Comparison of ENCODE assay signal across 14 cellular contexts in genomic region chr3:48599077-48599501, GRCh38. TPM values are rescaled to one million over a fixed set of nuclear protein-coding genes. Genes with fewer than 3 reads are reported as not detected.
DNase-seq lines count a peak whose midpoint lies in the region; ATAC-seq and TF ChIP-seq lines count a peak whose summit lies in the region.
"Had no signal": no experiment of that assay in that cellular context is flagged by ENCODE, and none has a peak within 500 bp of the region (broad histone marks: within the 10 kb centered on the region; RNA-seq: fewer than 3 reads in every experiment).

No MANE protein-coding gene starts in this region.

- H3K9me3 ChIP-seq in GM23248 (ENCODE audit: low read depth) (no peaks in the 10 kb centered on the region), stomach smooth muscle (ENCODE audit: control insufficient read depth in 2 of 2, low read length in 2 of 2) (no peaks in the 10 kb centered on the region), HAP-1 (no peaks in the 10 kb centered on the region), Caco-2 (no peaks in the 10 kb centered on the region)

- CTCF ChIA-PET in Caco-2 (lab: Charles Lee), result no interaction called here

- H3K27ac ChIP-seq in GM23248 (peak overlapping the region; percentile 90), stomach smooth muscle (ENCODE audit: low read length) (peak overlapping the region; percentile 94)

- peaks cover 17% of the 10 kb centered on the region; the same call in 1 of the 2 replicates for H3K36me3 ChIP-seq in GM23248 (ENCODE audit: low read depth)
- peaks cover 45 to 46% of the 10 kb centered on the region in 2 donors for H3K36me3 ChIP-seq in stomach smooth muscle (ENCODE audit: control insufficient read depth in 2 of 2, insufficient read depth in 2 of 2, low read length in 2 of 2)
- peaks cover 57% of the 10 kb centered on the region for H3K36me3 ChIP-seq in HAP-1 (replicated peaks)
- peaks cover 2% of the 10 kb centered on the region for H3K36me3 ChIP-seq in Caco-2 (ENCODE audit: control insufficient read depth, insufficient read depth, low read length)

- no peaks in the 10 kb centered on the region for H3K9me3 Mint-ChIP-seq in brain
- H3K9me3 Mint-ChIP-seq in Caco-2 (ENCODE audit: unreplicated experiment), result no peaks in the 10 kb centered on the region

- no peaks in the 10 kb centered on the region for H3K9me2 ChIP-seq in GM23248 (ENCODE audit: insufficient read depth)

- H3K4me3 ChIP-seq in GM23248, result peak overlapping the region; percentile 26; the same call in 1 of the 2 replicates
- peak overlapping the region; percentile 20 to 57 for H3K4me3 ChIP-seq in stomach smooth muscle (ENCODE audit: low read length in 2 of 2)
- H3K4me3 ChIP-seq in HAP-1, result no peak overlapping the region
- no peak overlapping the region for H3K4me3 ChIP-seq in Caco-2 (ENCODE audit: low read depth, low read length)

- no peaks in the 10 kb centered on the region for H4K20me1 ChIP-seq in GM23248 (ENCODE audit: insufficient read depth)

- H3K27me3 Mint-ChIP-seq in brain (peaks cover 5% of the 10 kb centered on the region), Caco-2 (ENCODE audit: insufficient read depth, unreplicated experiment) (no peaks in the 10 kb centered on the region)

- POLR2A ChIA-PET in Caco-2 (lab: Charles Lee), result no interaction called here

- peak overlapping the region; percentile 66 for H3K4me2 ChIP-seq in GM23248 (ENCODE audit: unreplicated experiment)

- H3K27ac Mint-ChIP-seq in brain, result peak overlapping the region in 3 of 5 experiments; percentile 20 to 88 (median 24)
- H3K27ac Mint-ChIP-seq in Caco-2 (ENCODE audit: unreplicated experiment), result no peak overlapping the region
- H3K27ac Mint-ChIP-seq: activated CD8-positive, alpha-beta memory T cell treated with anti-CD3 and anti-CD28 coated beads, Interleukin-2, amount 10 ng/mL, durations not matched to agents 7 days and 5 days had no signal

- no peaks in the 10 kb centered on the region for H3K27me3 ChIP-seq in GM23248 (replicated peaks; ENCODE audit: insufficient read depth)
- H3K27me3 ChIP-seq in stomach smooth muscle (ENCODE audit: control insufficient read depth in 1 of 2, insufficient read depth in 2 of 2, low read length in 2 of 2), result peaks cover 0 to 2% of the 10 kb centered on the region in 2 donors
- H3K27me3 ChIP-seq in HAP-1 (ENCODE audit: low read depth), result peaks cover 14% of the 10 kb centered on the region
- H3K27me3 ChIP-seq in Caco-2 (replicated peaks; ENCODE audit: control insufficient read depth, insufficient read depth, low read length), result no peaks in the 10 kb centered on the region

- no peak overlapping the region for H3K4me3 Mint-ChIP-seq in brain
- no peak overlapping the region for H3K4me3 Mint-ChIP-seq in Caco-2 (ENCODE audit: unreplicated experiment)
- H3K4me3 Mint-ChIP-seq: activated CD8-positive, alpha-beta memory T cell treated with anti-CD3 and anti-CD28 coated beads, Interleukin-2, amount 10 ng/mL, durations not matched to agents 7 days and 5 days had no signal

- peaks cover 45% of the 10 kb centered on the region for H3F3A ChIP-seq in GM23248 (ENCODE audit: insufficient read depth)

- peaks cover 40% of the 10 kb centered on the region for H3K36me3 Mint-ChIP-seq in brain
- H3K36me3 Mint-ChIP-seq in Caco-2 (ENCODE audit: insufficient read depth, unreplicated experiment), result peaks cover 60% of the 10 kb centered on the region

- in situ Hi-C loops in GM23248 (cut with MboI), result no loop called here
- in situ Hi-C loops in HAP-1 (cut with MboI; ENCODE audit: low sequenced_read_pairs), result no loop called here

- peaks cover 50% of the 10 kb centered on the region for H3K4me1 ChIP-seq in GM23248 (ENCODE audit: insufficient read depth)
- peaks cover 64% of the 10 kb centered on the region for H3K4me1 ChIP-seq in stomach smooth muscle (ENCODE audit: control insufficient read depth, insufficient read depth, low read length)
- no peaks in the 10 kb centered on the region for H3K4me1 ChIP-seq in HAP-1
- H3K4me1 ChIP-seq in Caco-2, result peaks cover 12% of the 10 kb centered on the region

- peaks cover 7% of the 10 kb centered on the region; the same call in 1 of the 2 replicates for H3K79me2 ChIP-seq in GM23248 (ENCODE audit: insufficient read depth)

- H3K9ac ChIP-seq in GM23248 (peak overlapping the region; percentile 62), stomach smooth muscle (ENCODE audit: low read length in 2 of 2) (peak overlapping the region; percentile 50 to 66)

- ATAC-seq in left colon (peak; percentile 23), HG03159 (IDR thresholded peaks at IDR 0.05; ENCODE audit: unreplicated experiment) (no peak)
- ATAC-seq: activated CD8-positive, alpha-beta memory T cell treated with anti-CD3 and anti-CD28 coated beads, Interleukin-2, amount 10 ng/mL, durations not matched to agents 7 days and 5 days had no signal

- peaks cover 17% of the 10 kb centered on the region for H3K4me1 Mint-ChIP-seq in brain
- H3K4me1 Mint-ChIP-seq in Caco-2 (ENCODE audit: low read depth, unreplicated experiment), result peaks cover 7% of the 10 kb centered on the region
- H3K4me1 Mint-ChIP-seq: activated CD8-positive, alpha-beta memory T cell treated with anti-CD3 and anti-CD28 coated beads, Interleukin-2, amount 10 ng/mL, durations not matched to agents 7 days and 5 days had no signal

- intact Hi-C loops in left colon (cut with DNase I, micrococcal nuclease) (no loop called here), Caco-2 (cut with micrococcal nuclease; ENCODE audit: unreplicated experiment) (no loop called here)

- BruUV-seq in Caco-2 (replicated peaks; lab: Mats Ljungman, UMichigan), result no TSS peak

- DNase-seq in GM23248 (no peak), left colon (no peak), HAP-1 (ENCODE audit: low spot score in 2 of 2) (no peak), Caco-2 (no peak), GOT3 (lab: John Stamatoyannopoulos, UW) (no peak)
- DNase-seq: activated CD8-positive, alpha-beta memory T cell treated with anti-CD3 and anti-CD28 coated beads, Interleukin-2, amount 10 ng/mL, durations not matched to agents 7 days and 5 days; amygdala; T-helper 2 cell had no signal

- TF ChIP-seq CTCF in brain (conservative IDR thresholded peaks at IDR 0.05), result no peak
- TF ChIP-seq CTCF in Caco-2 (IDR thresholded peaks at IDR 0.05; ENCODE audit: insufficient read depth in 1 of 2, low read depth in 1 of 2, low read length in 1 of 2, severe bottlenecking in 1 of 2, unreplicated experiment in 1 of 2), result no peak

- WGBS in GM23248 (ENCODE audit: low coverage in 1 of 2, low lambda C conversion rate in 2 of 2, missing lambda C conversion rate in 2 of 2), 2 experiments, result 51 to 61% methylated on average over 11 of the region's 11 CpGs

- no peak overlapping the region for H2AFZ ChIP-seq in GM23248

RNA-seq across cellular contexts. Expression of gene COL7A1, which starts 4.0 kb away (rescaled TPM):
- total RNA-seq in GM23248 (2014; rRNA removed; shearing (Covaris generic)), result 27.9 and 33.6 TPM in 2 replicates
- 11.2 and 11.9 TPM in 2 replicates for polyA plus RNA-seq in GM23248 (2016; fragmentation: Nextera tagmentation; extraction: Ambion mirVana)
- 1.5 TPM for polyA plus RNA-seq in brain (ENCODE audit: insufficient read depth, low read depth, low replicate concordance)
- total RNA-seq in left colon, result 1 to 10 TPM; 4.5 to 5.7 TPM
- total RNA-seq in Caco-2 (2022), result 4.7 and 5.2 TPM in 2 replicates

RNA-seq across cellular contexts. Expression of gene UQCRC1, which starts 10.4 kb away (rescaled TPM):
- total RNA-seq in GM23248 (2014; rRNA removed; shearing (Covaris generic)), result 285 and 490 TPM in 2 replicates
- 252 and 279 TPM in 2 replicates for polyA plus RNA-seq in GM23248 (2016; fragmentation: Nextera tagmentation; extraction: Ambion mirVana)
- 205 TPM for polyA plus RNA-seq in brain (ENCODE audit: insufficient read depth, low read depth, low replicate concordance)
- total RNA-seq in left colon, result 100 to 1,000 TPM; 613 to 797 TPM
- total RNA-seq in Caco-2 (2022), result 278 and 283 TPM in 2 replicates

RNA-seq across cellular contexts. Expression of gene TMEM89, which starts 22.5 kb away (rescaled TPM):
- not detected in 2 replicates for total RNA-seq in GM23248 (2014; rRNA removed; shearing (Covaris generic))
- polyA plus RNA-seq in GM23248 (2016; fragmentation: Nextera tagmentation; extraction: Ambion mirVana), result not detected in 2 replicates
- not detected for polyA plus RNA-seq in brain (ENCODE audit: insufficient read depth, low read depth, low replicate concordance)
- total RNA-seq in left colon, result 1 to 10 TPM in 1 of 2 donors, under 1 TPM in 1; 0.84 to 2.2 TPM
- total RNA-seq in Caco-2 (2022), result not detected in 2 replicates
- total RNA-seq: endothelial cell of umbilical vein, M059J, pulmonary artery endothelial cell had no signal
- polyA plus RNA-seq: endothelial cell of umbilical vein had no signal

RNA-seq across cellular contexts. Expression of gene UCN2, which starts 35.5 kb away (rescaled TPM):
- 0.25 and 0.86 TPM in 2 replicates for total RNA-seq in GM23248 (2014; rRNA removed; shearing (Covaris generic))
- 0.25 and 0.45 TPM in 2 replicates for polyA plus RNA-seq in GM23248 (2016; fragmentation: Nextera tagmentation; extraction: Ambion mirVana)
- not detected for polyA plus RNA-seq in brain (ENCODE audit: insufficient read depth, low read depth, low replicate concordance)
- total RNA-seq in left colon, result not detected
- 0.54 TPM in 1 of 2 replicates, not detected in the other for total RNA-seq in Caco-2 (2022)
- total RNA-seq: activated CD8-positive, alpha-beta memory T cell treated with anti-CD3 and anti-CD28 coated beads, Interleukin-2, amount 10 ng/mL, durations not matched to agents 7 days and 5 days; endothelial cell of umbilical vein had no signal

RNA-seq across cellular contexts. Expression of gene SLC26A6, which starts 36.2 kb away (rescaled TPM):
- 21.1 and 28.3 TPM in 2 replicates for total RNA-seq in GM23248 (2014; rRNA removed; shearing (Covaris generic))
- polyA plus RNA-seq in GM23248 (2016; fragmentation: Nextera tagmentation; extraction: Ambion mirVana) (11.2 and 13.4 TPM in 2 replicates), brain (ENCODE audit: insufficient read depth, low read depth, low replicate concordance) (3.8 TPM)
- total RNA-seq in left colon (100 to 1,000 TPM; 116 to 121 TPM), Caco-2 (2022) (54.7 and 59.4 TPM in 2 replicates)

Comparison
In these comparisons a context has a peak if more than half of its experiments do, and no peak if none do; other contexts are left out.
1. H3K4me3 ChIP-seq: peak in GM23248 (single experiment) and stomach smooth muscle (2 of 2); none in HAP-1 (single experiment) and Caco-2 (single experiment).